ENCODE assay signal across 8 cellular contexts in the genomic region with DNA sequence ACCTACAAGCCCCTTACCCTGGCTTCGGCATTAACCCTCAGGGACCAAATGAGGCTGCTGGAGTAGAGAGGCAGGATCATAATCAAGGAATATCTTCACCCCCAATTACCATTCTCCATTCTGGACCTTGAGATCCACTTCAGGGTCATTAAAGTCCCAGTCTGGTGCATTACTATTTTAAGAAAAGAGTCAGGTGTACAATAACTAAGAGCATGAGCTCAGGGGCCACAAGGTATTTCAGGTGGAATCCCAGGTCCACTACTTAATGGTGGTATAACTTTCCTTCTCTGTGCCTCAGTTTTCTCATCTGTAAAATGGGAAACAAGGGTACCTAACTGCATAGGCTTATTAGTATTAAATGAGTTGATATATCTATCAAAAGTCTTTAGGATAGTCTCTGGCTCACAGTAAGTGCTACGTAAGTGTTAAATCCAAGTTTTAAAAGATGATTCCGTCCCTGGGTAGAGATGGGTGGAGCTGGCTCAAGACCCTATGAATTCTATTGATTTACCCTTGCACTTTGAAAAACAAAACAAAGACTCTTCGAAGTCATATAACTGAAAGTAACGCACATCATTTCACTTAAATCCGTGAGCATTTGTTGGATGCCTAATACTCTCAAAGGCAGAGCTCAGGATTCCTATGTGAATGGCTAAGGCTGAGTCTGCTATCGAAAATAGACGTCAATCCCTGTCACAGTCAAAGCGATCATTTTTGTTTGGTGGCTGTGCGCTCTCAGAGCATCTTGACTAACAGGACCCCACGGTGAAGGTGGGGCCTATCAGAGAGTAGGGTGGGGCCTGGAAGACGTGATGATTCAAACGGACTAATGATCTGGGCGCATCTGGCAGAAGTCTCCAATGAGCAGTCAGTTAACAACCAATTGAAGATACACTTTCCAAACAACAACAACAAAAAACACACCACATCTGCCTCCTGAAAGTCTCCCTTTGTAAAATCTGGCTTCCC. TPM values are rescaled to one million over a fixed set of nuclear protein-coding genes. Genes with fewer than 3 reads are reported as not detected.
DNase-seq lines count a peak whose midpoint lies in the region; TF ChIP-seq lines count a peak whose summit lies in the region.

No MANE protein-coding gene starts in this region.

- H3K4me1 ChIP-seq in BE2C, result peaks cover 6% of the 10 kb centered on the region
- H3K4me1 ChIP-seq in adipocyte (ENCODE audit: control insufficient read depth, insufficient read depth, low read length), result peaks cover 22% of the 10 kb centered on the region
- H3K4me1 ChIP-seq in transverse colon, result peaks cover 15 to 29% (median 24%) of the 10 kb centered on the region in 4 donors

- H3K27ac ChIP-seq in layer of hippocampus (ENCODE audit: low read depth, low read length) (peak overlapping the region; percentile 98), transverse colon (peak overlapping the region; percentile 99 to 100 (median 100))

- TF ChIP-seq EP300 in transverse colon (IDR thresholded peaks at IDR 0.05; ENCODE audit: low read depth), result no peak

- H3K9me3 ChIP-seq in BE2C, result no peaks in the 10 kb centered on the region
- no peaks in the 10 kb centered on the region for H3K9me3 ChIP-seq in adipocyte (ENCODE audit: control insufficient read depth, low read length)
- no peaks in the 10 kb centered on the region for H3K9me3 ChIP-seq in transverse colon

- peak overlapping the region; percentile 97 for H3K9ac ChIP-seq in adipocyte (ENCODE audit: low read length)

- H3K27me3 ChIP-seq in BE2C (peaks cover 3% of the 10 kb centered on the region; the same call in 1 of the 2 replicates), adipocyte (replicated peaks; ENCODE audit: control insufficient read depth, insufficient read depth, low read length) (no peaks in the 10 kb centered on the region), layer of hippocampus (ENCODE audit: control insufficient read depth, insufficient read depth, low read length) (no peaks in the 10 kb centered on the region), transverse colon (peaks cover 5% of the 10 kb centered on the region)

- peak; percentile 20 for DNase-seq in BE2C
- peak; percentile 53 for DNase-seq in HT1080 (ENCODE audit: low read depth)
- DNase-seq in adipocyte (ENCODE audit: low read depth), result no peak
- no peak for DNase-seq in transverse colon
- no peak for DNase-seq in GM13977 (ENCODE audit: low spot score)
- DNase-seq in COLO668 (lab: John Stamatoyannopoulos, UW; ENCODE audit: unreplicated experiment), result no peak
- DNase-seq in DMS53 treated with DMSO at 0.1 percent for 48 hours (lab: John Stamatoyannopoulos, UW; ENCODE audit: unreplicated experiment), result no peak

- peak overlapping the region; percentile 93 for H3K4me3 ChIP-seq in BE2C (ENCODE audit: low read depth, low read length)
- H3K4me3 ChIP-seq in adipocyte (ENCODE audit: low read length), result peak overlapping the region; percentile 96
- H3K4me3 ChIP-seq in transverse colon, result peak overlapping the region; percentile 1 to 98 (median 88)

- in situ Hi-C loops in transverse colon (cut with MboI; ENCODE audit: low pct_ligation_motif_present in 1 of 4, low pct_unique_long_range_greater_than_20kb in 1 of 4, low sequenced_read_pairs in 3 of 4), result no loop called here
- in situ Hi-C loops in GM13977 (cut with MboI; ENCODE audit: low pct_unique_long_range_greater_than_20kb, low sequenced_read_pairs, unreplicated experiment), result no loop called here

- H3K36me3 ChIP-seq in BE2C (peaks cover 5% of the 10 kb centered on the region; the same call in 1 of the 2 replicates), adipocyte (ENCODE audit: control insufficient read depth, insufficient read depth, low read length, severe bottlenecking) (no peaks in the 10 kb centered on the region), transverse colon (no peaks in the 10 kb centered on the region)

- intact Hi-C loops in transverse colon (cut with DNase I; ENCODE audit: low total_unique reads), result no loop called here

- TF ChIP-seq POLR2A in transverse colon (IDR thresholded peaks at IDR 0.05), result no peak

- 74 to 87% methylated on average over 3 to 14 of the region's 14 CpGs for WGBS in transverse colon (ENCODE audit: low coverage in 1 of 2), 2 donors

- no peak for TF ChIP-seq CTCF in BE2C (IDR thresholded peaks at IDR 0.05; ENCODE audit: low read depth, low read length)
- no peak for TF ChIP-seq CTCF in transverse colon (IDR thresholded peaks at IDR 0.05)
- no peak for TF ChIP-seq CTCF in GM13977 (IDR thresholded peaks at IDR 0.05; ENCODE audit: extremely low read depth, insufficient read depth, missing control alignments)

RNA-seq across cellular contexts. Expression of gene NUCKS1, which starts 1.0 kb away (rescaled TPM):
- polyA plus RNA-seq in BE2C (2012; ENCODE audit: insufficient read depth, insufficient read length, low read depth), result 99.7 TPM
- 123 and 147 TPM in 2 replicates for total RNA-seq in HT1080 (2014; rRNA removed; shearing (Covaris generic))
- 97.5 and 123 TPM in 2 replicates for polyA plus RNA-seq in HT1080 (2015; cell fraction: cytosol; rRNA removed)
- 86.4 and 102 TPM in 2 replicates for polyA plus RNA-seq in HT1080 (2015; cell fraction: nucleus; rRNA removed)
- 10 to 100 TPM; 21.7 to 45.7 (median 35.1) TPM for total RNA-seq in transverse colon

RNA-seq across cellular contexts. Expression of gene RAB29, which starts 24.3 kb away (rescaled TPM):
- polyA plus RNA-seq in BE2C (2012; ENCODE audit: insufficient read depth, insufficient read length, low read depth), result 11.6 TPM
- 18.8 and 22.9 TPM in 2 replicates for total RNA-seq in HT1080 (2014; rRNA removed; shearing (Covaris generic))
- 20.8 and 24.3 TPM in 2 replicates for polyA plus RNA-seq in HT1080 (2015; cell fraction: cytosol; rRNA removed)
- polyA plus RNA-seq in HT1080 (2015; cell fraction: nucleus; rRNA removed), result 23.3 and 24.2 TPM in 2 replicates
- total RNA-seq in transverse colon, result 10 to 100 TPM in 2 of 4 donors, 1 to 10 TPM in 2; 1.1 to 13.9 (median 10.2) TPM

Comparison
In these comparisons a context has a peak if more than half of its experiments do, and no peak if none do; other contexts are left out.
1. DNase-seq: peak in BE2C (single experiment) and HT1080 (single experiment); none in adipocyte (single experiment), transverse colon (single experiment), GM13977 (single experiment), COLO668 (single experiment) and DMS53 treated with DMSO at 0.1 percent for 48 hours (single experiment).
2. Peak in every context shown above with its lines, with median percentiles within 50 percentile points of each other: H3K4me3 ChIP-seq.